32 cellular contexts compared by ENCODE assay signal in the genomic region with DNA sequence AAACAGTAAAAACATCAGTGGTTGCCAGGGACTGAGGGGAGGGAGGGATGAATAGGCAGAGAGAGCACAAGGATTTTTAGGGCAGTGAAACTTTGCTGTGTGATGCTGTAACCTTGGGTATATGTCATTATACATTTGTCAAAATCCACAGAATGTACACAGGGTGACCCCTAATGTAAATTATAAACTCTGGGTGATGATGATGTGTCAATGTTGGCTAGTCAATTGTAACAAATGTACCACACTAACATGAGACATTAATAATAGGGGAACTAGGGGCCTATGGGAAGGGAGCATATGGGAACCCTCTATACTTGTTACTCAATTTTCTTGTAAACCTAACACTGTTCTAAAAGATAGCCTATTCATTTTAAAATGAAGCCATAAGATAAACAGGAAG. TPM values are rescaled to one million over a fixed set of nuclear protein-coding genes. Genes with fewer than 3 reads are reported as not detected.
"Had no signal": no experiment of that assay in that cellular context is flagged by ENCODE, and none has a peak within 500 bp of the region (broad histone marks: within the 10 kb centered on the region; RNA-seq: fewer than 3 reads in every experiment).

No MANE protein-coding gene starts in this region.

- H3K9me3 ChIP-seq: ascending aorta, esophagus muscularis mucosa, heart left ventricle had no signal

- ATAC-seq: activated CD4-positive, alpha-beta T cell treated with anti-CD3 and anti-CD28 coated beads for 36 hours; activated naive CD4-positive, alpha-beta T cell treated with anti-CD3 and anti-CD28 coated beads, Interleukin-2, amount 50 U/mL, for 72 hours; activated T-cell treated with anti-CD3 and anti-CD28 coated beads, Interleukin-2, amount 50 U/mL, for 72 hours; effector memory CD8-positive, alpha-beta T cell; heart left ventricle; T-helper 17 cell had no signal

- H3K27ac ChIP-seq: ascending aorta, brain microvascular endothelial cell, coronary artery, esophagus muscularis mucosa, heart left ventricle had no signal

- H3K36me3 Mint-ChIP-seq: activated naive CD4-positive, alpha-beta T cell treated with anti-CD3 and anti-CD28 coated beads, Interleukin-2, amount 50 U/mL, for 72 hours had no signal

- H3K36me3 ChIP-seq: ascending aorta, brain microvascular endothelial cell, esophagus muscularis mucosa, heart left ventricle had no signal

- H3K4me3 Mint-ChIP-seq: activated CD4-positive, alpha-beta memory T cell treated with anti-CD3 and anti-CD28 coated beads, Interleukin-2, amount 10 ng/mL, durations not matched to agents 7 days and 5 days; activated CD4-positive, alpha-beta T cell treated with anti-CD3 and anti-CD28 coated beads for 36 hours; activated CD4-positive, alpha-beta T cell treated with anti-CD3 and anti-CD28 coated beads, Interleukin-2, amount 10 ng/mL, durations not matched to agents 24 days and 14 days; activated naive CD4-positive, alpha-beta T cell treated with anti-CD3 and anti-CD28 coated beads, Interleukin-2, amount 10 ng/mL, durations not matched to agents 7 days and 5 days; activated naive CD8-positive, alpha-beta T cell treated with anti-CD3 and anti-CD28 coated beads, Interleukin-2, amount 10 ng/mL, durations not matched to agents 7 days and 5 days; activated T-cell treated with anti-CD3 and anti-CD28 coated beads, Interleukin-2, amount 50 U/mL, for 24 hours; activated T-cell treated with anti-CD3 and anti-CD28 coated beads, Interleukin-2, amount 50 U/mL, for 72 hours; central memory CD8-positive, alpha-beta T cell; effector memory CD8-positive, alpha-beta T cell; T-helper 17 cell; T-helper 2 cell treated with Interferon-gamma antibody and Interleukin-4, amounts not matched to agents 5 μg/mL and 100 μg/mL, for 36 hours had no signal

- H3K4me3 ChIP-seq: ascending aorta, coronary artery, esophagus muscularis mucosa, heart left ventricle had no signal

- DNase-seq: activated CD4-positive, alpha-beta memory T cell treated with anti-CD3 and anti-CD28 coated beads, Interleukin-2, amount 10 ng/mL, durations not matched to agents 7 days and 5 days; activated CD4-positive, alpha-beta T cell treated with anti-CD3 and anti-CD28 coated beads for 36 hours; activated CD4-positive, alpha-beta T cell treated with anti-CD3 and anti-CD28 coated beads, Interleukin-2, amount 10 ng/mL, durations not matched to agents 24 days and 14 days; activated CD4-positive, CD25-positive, alpha-beta regulatory T cell; activated CD4-positive, CD25-positive, alpha-beta regulatory T cell treated with anti-CD3 and anti-CD28 coated beads, Interleukin-2, amount 50 U/mL, for 72 hours; activated CD8-positive, alpha-beta memory T cell treated with anti-CD3 and anti-CD28 coated beads, Interleukin-2, amount 50 U/mL, for 48 hours; activated gamma-delta T cell; activated naive CD4-positive, alpha-beta T cell; activated naive CD4-positive, alpha-beta T cell treated with anti-CD3 and anti-CD28 coated beads, Interleukin-2, amount 10 ng/mL, durations not matched to agents 7 days and 5 days; activated naive CD8-positive, alpha-beta T cell treated with anti-CD3 and anti-CD28 coated beads, Interleukin-2, amount 10 ng/mL, durations not matched to agents 7 days and 5 days; activated T-cell treated with anti-CD3 and anti-CD28 coated beads for 4 hours; activated T-cell treated with anti-CD3 and anti-CD28 coated beads, Interleukin-2, amount 50 U/mL, for 24 hours; activated T-cell treated with anti-CD3 and anti-CD28 coated beads, Interleukin-2, amount 50 U/mL, for 72 hours; brain microvascular endothelial cell; dermis blood vessel endothelial cell; effector CD4-positive, alpha-beta T cell; effector memory CD8-positive, alpha-beta T cell; erythroblast; heart left ventricle; T-helper 1 cell; T-helper 17 cell; T1000 had no signal

- H3K27ac Mint-ChIP-seq: activated CD4-positive, alpha-beta memory T cell treated with anti-CD3 and anti-CD28 coated beads, Interleukin-2, amount 10 ng/mL, durations not matched to agents 7 days and 5 days; activated CD4-positive, alpha-beta T cell treated with anti-CD3 and anti-CD28 coated beads for 36 hours; activated CD4-positive, alpha-beta T cell treated with anti-CD3 and anti-CD28 coated beads, Interleukin-2, amount 10 ng/mL, durations not matched to agents 24 days and 14 days; activated naive CD4-positive, alpha-beta T cell treated with anti-CD3 and anti-CD28 coated beads, Interleukin-2, amount 10 ng/mL, durations not matched to agents 7 days and 5 days; activated naive CD4-positive, alpha-beta T cell treated with anti-CD3 and anti-CD28 coated beads, Interleukin-2, amount 50 U/mL, for 72 hours; activated naive CD8-positive, alpha-beta T cell treated with anti-CD3 and anti-CD28 coated beads, Interleukin-2, amount 10 ng/mL, durations not matched to agents 7 days and 5 days; activated T-cell treated with anti-CD3 and anti-CD28 coated beads, Interleukin-2, amount 50 U/mL, for 24 hours; activated T-cell treated with anti-CD3 and anti-CD28 coated beads, Interleukin-2, amount 50 U/mL, for 72 hours; effector memory CD8-positive, alpha-beta T cell; T-helper 17 cell; T-helper 2 cell treated with Interferon-gamma antibody and Interleukin-4, amounts not matched to agents 5 μg/mL and 100 μg/mL, for 36 hours had no signal

- H3K27me3 ChIP-seq: ascending aorta, brain microvascular endothelial cell, esophagus muscularis mucosa had no signal

- H3K9me3 Mint-ChIP-seq: activated CD4-positive, alpha-beta memory T cell treated with anti-CD3 and anti-CD28 coated beads, Interleukin-2, amount 10 ng/mL, durations not matched to agents 7 days and 5 days; activated CD4-positive, alpha-beta T cell treated with anti-CD3 and anti-CD28 coated beads, Interleukin-2, amount 10 ng/mL, durations not matched to agents 24 days and 14 days; activated naive CD4-positive, alpha-beta T cell treated with anti-CD3 and anti-CD28 coated beads, Interleukin-2, amount 10 ng/mL, durations not matched to agents 7 days and 5 days; activated naive CD4-positive, alpha-beta T cell treated with anti-CD3 and anti-CD28 coated beads, Interleukin-2, amount 50 U/mL, for 72 hours; activated naive CD8-positive, alpha-beta T cell treated with anti-CD3 and anti-CD28 coated beads, Interleukin-2, amount 10 ng/mL, durations not matched to agents 7 days and 5 days; activated T-cell treated with anti-CD3 and anti-CD28 coated beads, Interleukin-2, amount 50 U/mL, for 24 hours; activated T-cell treated with anti-CD3 and anti-CD28 coated beads, Interleukin-2, amount 50 U/mL, for 72 hours; central memory CD8-positive, alpha-beta T cell; effector memory CD8-positive, alpha-beta T cell; T-helper 2 cell treated with Interferon-gamma antibody and Interleukin-4, amounts not matched to agents 5 μg/mL and 100 μg/mL, for 36 hours had no signal

RNA-seq across cellular contexts. Expression of a gene that starts 24.9 kb away (rescaled TPM):
- total RNA-seq: ascending aorta, cardiac septum, esophagus muscularis mucosa had no signal

RNA-seq across cellular contexts. Expression of a gene that starts 25.0 kb away (rescaled TPM):
- total RNA-seq: ascending aorta, bronchial epithelial cell, cardiac septum, cerebellum, dermis blood vessel endothelial cell, frontal cortex, heart left ventricle had no signal
